Comparison of ENCODE assay signal across 18 cellular contexts in genomic region chr7:138926241-138926612, GRCh38. TPM values are rescaled to one million over a fixed set of nuclear protein-coding genes. Genes with fewer than 3 reads are reported as not detected.
DNase-seq lines count a peak whose midpoint lies in the region; ATAC-seq and TF ChIP-seq lines count a peak whose summit lies in the region.
"Had no signal": no experiment of that assay in that cellular context is flagged by ENCODE, and none has a peak within 500 bp of the region (broad histone marks: within the 10 kb centered on the region; RNA-seq: fewer than 3 reads in every experiment).

No MANE protein-coding gene starts in this region.

- DNase-seq in activated T-cell treated with anti-CD3 and anti-CD28 coated beads, Interleukin-2, amount 50 U/mL, for 24 hours, result no peak
- no peak for DNase-seq in activated T-cell treated with anti-CD3 and anti-CD28 coated beads, Interleukin-2, amount 50 U/mL, for 1 hour
- DNase-seq in HK-2 (ENCODE audit: unreplicated experiment) (no peak), left lobe of liver (ENCODE audit: low spot score) (no peak), GDM1 (lab: John Stamatoyannopoulos, UW) (no peak)
- DNase-seq: activated gamma-delta T cell, body of pancreas, foreskin keratinocyte, immature natural killer cell, midbrain, NCI-H146, NCI-H526 treated with DMSO at 0.1 percent for 48 hours, posterior cingulate gyrus, RPMI8226 had no signal

- no peaks in the 10 kb centered on the region for H3K9me3 Mint-ChIP-seq in activated T-cell treated with anti-CD3 and anti-CD28 coated beads, Interleukin-2, amount 50 U/mL, for 24 hours
- peaks cover 3 to 27% (median 13%) of the 10 kb centered on the region in 5 experiments for H3K9me3 Mint-ChIP-seq in brain
- H3K9me3 Mint-ChIP-seq: activated CD8-positive, alpha-beta T cell treated with anti-CD3 and anti-CD28 coated beads for 36 hours; immature natural killer cell had no signal

- H3K36me3 Mint-ChIP-seq in activated T-cell treated with anti-CD3 and anti-CD28 coated beads, Interleukin-2, amount 50 U/mL, for 24 hours (ENCODE audit: low read depth), result no peaks in the 10 kb centered on the region
- peaks cover 64% of the 10 kb centered on the region for H3K36me3 Mint-ChIP-seq in brain
- H3K36me3 Mint-ChIP-seq: immature natural killer cell had no signal

- H3K27ac Mint-ChIP-seq in activated T-cell treated with anti-CD3 and anti-CD28 coated beads, Interleukin-2, amount 50 U/mL, for 24 hours, result peak overlapping the region; percentile 76
- H3K27ac Mint-ChIP-seq in brain, result peak overlapping the region in 4 of 5 experiments; percentile 43 to 88 (median 56)
- H3K27ac Mint-ChIP-seq: activated CD8-positive, alpha-beta T cell treated with anti-CD3 and anti-CD28 coated beads for 36 hours; immature natural killer cell had no signal

- ATAC-seq in HG03064 (IDR thresholded peaks at IDR 0.05; ENCODE audit: low read depth, unreplicated experiment) (peak; percentile 14), left lobe of liver (no peak), GM18520 (IDR thresholded peaks at IDR 0.05; ENCODE audit: unreplicated experiment) (no peak)
- ATAC-seq: body of pancreas had no signal

- no peaks in the 10 kb centered on the region for H3K27me3 Mint-ChIP-seq in activated T-cell treated with anti-CD3 and anti-CD28 coated beads, Interleukin-2, amount 50 U/mL, for 24 hours
- H3K27me3 Mint-ChIP-seq in brain, result no peaks in the 10 kb centered on the region
- H3K27me3 Mint-ChIP-seq: activated CD8-positive, alpha-beta T cell treated with anti-CD3 and anti-CD28 coated beads for 36 hours had no signal

- H3K4me3 Mint-ChIP-seq in activated T-cell treated with anti-CD3 and anti-CD28 coated beads, Interleukin-2, amount 50 U/mL, for 24 hours, result no peak overlapping the region
- H3K4me3 Mint-ChIP-seq in brain, result no peak overlapping the region
- H3K4me3 Mint-ChIP-seq: activated CD8-positive, alpha-beta T cell treated with anti-CD3 and anti-CD28 coated beads for 36 hours; immature natural killer cell had no signal

- TF ChIP-seq CTCF in brain (conservative IDR thresholded peaks at IDR 0.05), result no peak

- H3K4me1 Mint-ChIP-seq in activated T-cell treated with anti-CD3 and anti-CD28 coated beads, Interleukin-2, amount 50 U/mL, for 24 hours (ENCODE audit: low read depth), result peaks cover 7% of the 10 kb centered on the region
- H3K4me1 Mint-ChIP-seq in brain, result peaks cover 25% of the 10 kb centered on the region
- H3K4me1 Mint-ChIP-seq: immature natural killer cell had no signal

RNA-seq across cellular contexts. Expression of gene KIAA1549, which starts 55.0 kb away (rescaled TPM):
- 31.8 TPM for polyA plus RNA-seq in brain (ENCODE audit: insufficient read depth, low read depth, low replicate concordance)
- total RNA-seq in left lobe of liver, result 0.53 TPM
